Comparison of ENCODE assay signal across 1 cellular context in the genomic region with DNA sequence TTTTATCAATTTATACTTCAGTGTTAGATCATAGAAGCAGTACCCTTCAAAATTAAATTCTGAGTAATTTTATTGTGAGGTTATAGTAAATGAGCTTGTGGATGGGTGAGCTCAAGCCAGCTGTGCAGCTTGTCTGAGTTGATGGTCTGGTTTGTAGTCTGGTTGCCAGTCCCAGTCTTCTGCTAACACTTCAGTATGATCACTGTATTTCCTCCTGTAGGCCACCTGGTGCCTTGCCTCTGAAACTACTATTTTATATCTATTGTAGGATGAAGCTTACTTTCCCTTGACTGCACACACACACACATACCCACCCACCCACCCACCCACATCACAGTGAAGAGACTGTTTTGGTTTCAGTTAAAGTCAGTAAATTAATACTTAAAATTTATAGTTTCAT.
TF ChIP-seq lines count a peak whose summit lies in the region.

No MANE protein-coding gene starts in this region.

TF ChIP-seq in K562, 482 proteins besides CTCF, POLR2A, EP300 and RAD21:
- TF ChIP-seq, protein P1, sequence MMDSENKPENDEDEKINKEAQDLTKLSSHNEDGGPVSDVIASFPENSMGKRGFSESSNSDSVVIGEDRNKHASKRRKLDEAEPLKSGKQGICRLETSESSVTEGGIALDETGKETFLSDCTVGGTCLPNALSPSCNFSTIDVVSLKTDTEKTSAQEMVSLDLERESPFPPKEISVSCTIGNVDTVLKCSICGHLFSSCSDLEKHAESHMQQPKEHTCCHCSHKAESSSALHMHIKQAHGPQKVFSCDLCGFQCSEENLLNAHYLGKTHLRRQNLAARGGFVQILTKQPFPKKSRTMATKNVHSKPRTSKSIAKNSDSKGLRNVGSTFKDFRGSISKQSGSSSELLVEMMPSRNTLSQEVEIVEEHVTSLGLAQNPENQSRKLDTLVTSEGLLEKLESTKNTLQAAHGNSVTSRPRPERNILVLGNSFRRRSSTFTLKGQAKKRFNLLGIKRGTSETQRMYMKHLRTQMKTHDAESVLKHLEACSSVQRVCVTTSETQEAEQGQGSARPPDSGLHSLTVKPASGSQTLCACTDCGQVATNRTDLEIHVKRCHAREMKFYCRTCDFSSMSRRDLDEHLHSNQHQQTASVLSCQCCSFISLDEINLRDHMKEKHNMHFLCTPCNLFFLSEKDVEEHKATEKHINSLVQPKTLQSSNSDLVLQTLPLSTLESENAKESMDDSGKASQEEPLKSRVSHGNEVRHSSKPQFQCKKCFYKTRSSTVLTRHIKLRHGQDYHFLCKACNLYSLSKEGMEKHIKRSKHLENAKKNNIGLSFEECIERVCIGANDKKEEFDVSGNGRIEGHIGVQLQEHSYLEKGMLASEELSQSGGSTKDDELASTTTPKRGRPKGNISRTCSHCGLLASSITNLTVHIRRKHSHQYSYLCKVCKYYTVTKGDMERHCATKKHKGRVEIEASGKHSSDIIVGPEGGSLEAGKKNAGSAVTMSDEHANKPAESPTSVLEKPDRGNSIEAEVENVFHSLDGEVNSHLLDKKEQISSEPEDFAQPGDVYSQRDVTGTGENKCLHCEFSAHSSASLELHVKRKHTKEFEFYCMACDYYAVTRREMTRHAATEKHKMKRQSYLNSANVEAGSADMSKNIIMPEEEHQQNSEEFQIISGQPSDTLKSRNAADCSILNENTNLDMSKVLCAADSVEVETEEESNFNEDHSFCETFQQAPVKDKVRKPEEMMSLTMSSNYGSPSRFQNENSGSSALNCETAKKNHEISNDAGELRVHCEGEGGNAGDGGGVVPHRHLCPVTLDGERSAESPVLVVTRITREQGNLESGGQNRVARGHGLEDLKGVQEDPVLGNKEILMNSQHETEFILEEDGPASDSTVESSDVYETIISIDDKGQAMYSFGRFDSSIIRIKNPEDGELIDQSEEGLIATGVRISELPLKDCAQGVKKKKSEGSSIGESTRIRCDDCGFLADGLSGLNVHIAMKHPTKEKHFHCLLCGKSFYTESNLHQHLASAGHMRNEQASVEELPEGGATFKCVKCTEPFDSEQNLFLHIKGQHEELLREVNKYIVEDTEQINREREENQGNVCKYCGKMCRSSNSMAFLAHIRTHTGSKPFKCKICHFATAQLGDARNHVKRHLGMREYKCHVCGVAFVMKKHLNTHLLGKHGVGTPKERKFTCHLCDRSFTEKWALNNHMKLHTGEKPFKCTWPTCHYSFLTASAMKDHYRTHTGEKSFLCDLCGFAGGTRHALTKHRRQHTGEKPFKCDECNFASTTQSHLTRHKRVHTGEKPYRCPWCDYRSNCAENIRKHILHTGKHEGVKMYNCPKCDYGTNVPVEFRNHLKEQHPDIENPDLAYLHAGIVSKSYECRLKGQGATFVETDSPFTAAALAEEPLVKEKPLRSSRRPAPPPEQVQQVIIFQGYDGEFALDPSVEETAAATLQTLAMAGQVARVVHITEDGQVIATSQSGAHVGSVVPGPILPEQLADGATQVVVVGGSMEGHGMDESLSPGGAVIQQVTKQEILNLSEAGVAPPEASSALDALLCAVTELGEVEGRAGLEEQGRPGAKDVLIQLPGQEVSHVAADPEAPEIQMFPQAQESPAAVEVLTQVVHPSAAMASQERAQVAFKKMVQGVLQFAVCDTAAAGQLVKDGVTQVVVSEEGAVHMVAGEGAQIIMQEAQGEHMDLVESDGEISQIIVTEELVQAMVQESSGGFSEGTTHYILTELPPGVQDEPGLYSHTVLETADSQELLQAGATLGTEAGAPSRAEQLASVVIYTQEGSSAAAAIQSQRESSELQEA (IDR thresholded peaks at IDR 0.05; ENCODE audit: low read depth) = no peak
- TF ChIP-seq ARNT (IDR thresholded peaks at IDR 0.05) = no peak
- TF ChIP-seq ZNF395 (CRISPR knock-in tag; IDR thresholded peaks at IDR 0.05) = no peak
- no peak for TF ChIP-seq ETV1 (tag; conservative IDR thresholded peaks at IDR 0.05; ENCODE audit: low read depth)
- TF ChIP-seq ZFP36 (IDR thresholded peaks at IDR 0.05; ENCODE audit: low read depth, low read length, partially characterized antibody) = no peak
- no peak for TF ChIP-seq CREB3 (tag; conservative IDR thresholded peaks at IDR 0.05; ENCODE audit: low read depth)
- TF ChIP-seq HLTF (IDR thresholded peaks at IDR 0.05) = no peak
- TF ChIP-seq ZNF384 (IDR thresholded peaks at IDR 0.05; ENCODE audit: low read depth, low read length) = no peak
- TF ChIP-seq CBFA2T2 (conservative IDR thresholded peaks at IDR 0.05) = no peak
- no peak for TF ChIP-seq SRF (CRISPR knock-in tag; IDR thresholded peaks at IDR 0.05)
- TF ChIP-seq, protein P2, sequence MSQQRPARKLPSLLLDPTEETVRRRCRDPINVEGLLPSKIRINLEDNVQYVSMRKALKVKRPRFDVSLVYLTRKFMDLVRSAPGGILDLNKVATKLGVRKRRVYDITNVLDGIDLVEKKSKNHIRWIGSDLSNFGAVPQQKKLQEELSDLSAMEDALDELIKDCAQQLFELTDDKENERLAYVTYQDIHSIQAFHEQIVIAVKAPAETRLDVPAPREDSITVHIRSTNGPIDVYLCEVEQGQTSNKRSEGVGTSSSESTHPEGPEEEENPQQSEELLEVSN (IDR thresholded peaks at IDR 0.05; ENCODE audit: borderline replicate concordance in 1 of 2, extremely low read depth in 1 of 2, insufficient read depth in 1 of 2, insufficient read length in 1 of 2, low read depth in 1 of 2, low read length in 1 of 2, poor library complexity in 1 of 2, severe bottlenecking in 1 of 2) = no peak
- TF ChIP-seq NR2F6 (CRISPR knock-in tag; IDR thresholded peaks at IDR 0.05) = no peak
